11 cellular contexts compared by ENCODE assay signal in the genomic region with DNA sequence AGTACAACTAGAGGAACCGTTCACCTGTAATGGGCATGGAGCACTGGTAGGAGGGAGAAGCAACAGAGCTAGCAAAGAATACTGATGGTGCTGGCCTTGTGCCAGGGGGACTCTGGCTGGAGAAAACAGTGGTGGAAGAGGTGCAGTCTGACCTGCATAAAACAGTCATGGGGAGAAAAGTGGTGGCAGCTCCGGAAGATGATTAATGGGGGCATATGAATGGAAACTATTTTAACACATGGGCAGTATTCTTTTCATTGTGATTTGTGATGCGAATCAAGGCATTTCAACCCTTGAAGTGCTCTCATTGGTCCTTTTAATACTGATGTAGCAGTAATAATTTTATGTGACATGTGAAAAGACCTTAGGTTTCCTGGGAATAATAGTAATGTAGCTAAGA.
DNase-seq lines count a peak whose midpoint lies in the region; ATAC-seq and TF ChIP-seq lines count a peak whose summit lies in the region.
"Had no signal": no experiment of that assay in that cellular context is flagged by ENCODE, and none has a peak within 500 bp of the region (broad histone marks: within the 10 kb centered on the region; RNA-seq: fewer than 3 reads in every experiment).

No MANE protein-coding gene starts in this region.

- intact Hi-C loops in activated CD8-positive, alpha-beta T cell treated with anti-CD3 and anti-CD28 coated beads for 36 hours (cut with micrococcal nuclease): no loop called here

- CTCF ChIA-PET in activated CD8-positive, alpha-beta T cell treated with anti-CD3 and anti-CD28 coated beads for 36 hours (lab: Charles Lee): interaction anchor here (1.0 kb wide), 1 partner anchor 159 kb away, joined by 3 read pairs; no protein-coding TSS in a partner anchor
- CTCF ChIA-PET in activated CD8-positive, alpha-beta T cell treated with anti-CD3 and anti-CD28 coated beads, Interleukin-2, amount 10 ng/mL, durations not matched to agents 7 days and 5 days (lab: Charles Lee): no interaction called here

- H3K4me1 ChIP-seq in OCI-LY1 (ENCODE audit: insufficient read depth, low read length, severe bottlenecking): peaks cover 15% of the 10 kb centered on the region
- peaks cover 3% of the 10 kb centered on the region for H3K4me1 ChIP-seq in endodermal cell (ENCODE audit: control insufficient read depth, insufficient read depth, low read length)
- peaks cover 30% of the 10 kb centered on the region for H3K4me1 ChIP-seq in skeletal muscle satellite cell (ENCODE audit: control insufficient read depth, insufficient read depth, low read length)

- no peak overlapping the region for H3K9ac ChIP-seq in OCI-LY1 (ENCODE audit: low read length)
- no peak overlapping the region for H3K9ac ChIP-seq in endodermal cell (ENCODE audit: extremely low read depth, low read length, poor library complexity, severe bottlenecking)
- peak overlapping the region; percentile 4 for H3K9ac ChIP-seq in skeletal muscle satellite cell (ENCODE audit: low read depth, low read length)

- H4K20me1 ChIP-seq in OCI-LY1 (ENCODE audit: insufficient read depth, low read length): no peaks in the 10 kb centered on the region

- H3K4me3 ChIP-seq in OCI-LY1 (ENCODE audit: low read depth, low read length, poor library complexity, severe bottlenecking): no peak overlapping the region
- no peak overlapping the region for H3K4me3 ChIP-seq in endodermal cell (ENCODE audit: low read length)
- H3K4me3 ChIP-seq in skeletal muscle satellite cell (ENCODE audit: low read length): peak overlapping the region; percentile 8

- no peaks in the 10 kb centered on the region for H3K36me3 Mint-ChIP-seq in activated CD8-positive, alpha-beta T cell treated with anti-CD3 and anti-CD28 coated beads for 36 hours (ENCODE audit: low read depth)
- H3K36me3 Mint-ChIP-seq in activated CD8-positive, alpha-beta T cell treated with anti-CD3 and anti-CD28 coated beads, Interleukin-2, amount 10 ng/mL, durations not matched to agents 7 days and 5 days (ENCODE audit: low read depth): no peaks in the 10 kb centered on the region
- H3K36me3 Mint-ChIP-seq in endodermal cell (ENCODE audit: low read depth) (no peaks in the 10 kb centered on the region), progenitor cell of endocrine pancreas (ENCODE audit: insufficient read depth) (peaks cover 5% of the 10 kb centered on the region)

- no peak for ATAC-seq in activated CD8-positive, alpha-beta T cell treated with anti-CD3 and anti-CD28 coated beads for 36 hours
- no peak for ATAC-seq in activated CD8-positive, alpha-beta T cell treated with anti-CD3 and anti-CD28 coated beads, Interleukin-2, amount 10 ng/mL, durations not matched to agents 7 days and 5 days

- DNase-seq in activated CD8-positive, alpha-beta T cell treated with anti-CD3 and anti-CD28 coated beads for 36 hours: peak; percentile 3
- DNase-seq in activated CD8-positive, alpha-beta T cell treated with anti-CD3 and anti-CD28 coated beads, Interleukin-2, amount 10 ng/mL, durations not matched to agents 7 days and 5 days: no peak
- no peak for DNase-seq in endodermal cell
- DNase-seq in progenitor cell of endocrine pancreas (ENCODE audit: low spot score, unreplicated experiment): no peak
- no peak for DNase-seq in NK-92 (lab: John Stamatoyannopoulos, UW; ENCODE audit: unreplicated experiment)
- DNase-seq in HCEC 1CT: no peak
- DNase-seq: activated gamma-delta T cell, NCI-H774, occipital lobe had no signal

- H3K36me3 ChIP-seq in OCI-LY1 (ENCODE audit: insufficient read depth, low read length) (no peaks in the 10 kb centered on the region), endodermal cell (ENCODE audit: control insufficient read depth, insufficient read depth, low read length) (no peaks in the 10 kb centered on the region), skeletal muscle satellite cell (ENCODE audit: insufficient read depth, low read length) (peaks cover 34% of the 10 kb centered on the region)

- no peaks in the 10 kb centered on the region; the same call in 1 of the 2 replicates for H3F3A ChIP-seq in OCI-LY1 (ENCODE audit: insufficient read depth, low read length)

- H3K27me3 Mint-ChIP-seq in activated CD8-positive, alpha-beta T cell treated with anti-CD3 and anti-CD28 coated beads for 36 hours: no peaks in the 10 kb centered on the region
- no peaks in the 10 kb centered on the region for H3K27me3 Mint-ChIP-seq in activated CD8-positive, alpha-beta T cell treated with anti-CD3 and anti-CD28 coated beads, Interleukin-2, amount 10 ng/mL, durations not matched to agents 7 days and 5 days (ENCODE audit: low read depth)
- H3K27me3 Mint-ChIP-seq in endodermal cell (ENCODE audit: insufficient read depth) (no peaks in the 10 kb centered on the region), progenitor cell of endocrine pancreas (no peaks in the 10 kb centered on the region)

- H3K9me3 Mint-ChIP-seq in activated CD8-positive, alpha-beta T cell treated with anti-CD3 and anti-CD28 coated beads for 36 hours: no peaks in the 10 kb centered on the region
- no peaks in the 10 kb centered on the region for H3K9me3 Mint-ChIP-seq in activated CD8-positive, alpha-beta T cell treated with anti-CD3 and anti-CD28 coated beads, Interleukin-2, amount 10 ng/mL, durations not matched to agents 7 days and 5 days (ENCODE audit: insufficient read depth)
- H3K9me3 Mint-ChIP-seq in endodermal cell (no peaks in the 10 kb centered on the region), progenitor cell of endocrine pancreas (ENCODE audit: low read depth) (no peaks in the 10 kb centered on the region)

- H3K27me3 ChIP-seq in OCI-LY1 (ENCODE audit: insufficient read depth, low read length) (no peaks in the 10 kb centered on the region), endodermal cell (ENCODE audit: control insufficient read depth, insufficient read depth, low read length, poor library complexity, severe bottlenecking) (peaks cover 5% of the 10 kb centered on the region), skeletal muscle satellite cell (ENCODE audit: control insufficient read depth, insufficient read depth, low read length) (no peaks in the 10 kb centered on the region)

- H3K27ac ChIP-seq in OCI-LY1 (ENCODE audit: low read depth, low read length, poor library complexity, severe bottlenecking) (no peak overlapping the region), endodermal cell (ENCODE audit: low read depth, low read length) (peak overlapping the region; percentile 31)

- POLR2A ChIA-PET in activated CD8-positive, alpha-beta T cell treated with anti-CD3 and anti-CD28 coated beads for 36 hours (lab: Charles Lee): no interaction called here
- POLR2A ChIA-PET in activated CD8-positive, alpha-beta T cell treated with anti-CD3 and anti-CD28 coated beads, Interleukin-2, amount 10 ng/mL, durations not matched to agents 7 days and 5 days (lab: Charles Lee): no interaction called here

- no peak for TF ChIP-seq CTCF in activated CD8-positive, alpha-beta T cell treated with anti-CD3 and anti-CD28 coated beads for 36 hours (IDR thresholded peaks at IDR 0.05)
- TF ChIP-seq CTCF in OCI-LY1 (IDR thresholded peaks at IDR 0.05; ENCODE audit: low read length): no peak
- no peak for TF ChIP-seq CTCF in endodermal cell (conservative IDR thresholded peaks at IDR 0.05)
- TF ChIP-seq CTCF in progenitor cell of endocrine pancreas (IDR thresholded peaks at IDR 0.05; ENCODE audit: unreplicated experiment): no peak

- H3K4me2 ChIP-seq in OCI-LY1 (ENCODE audit: low read length) (peak overlapping the region; percentile 32; the same call in 1 of the 2 replicates), skeletal muscle satellite cell (ENCODE audit: low read length) (peak overlapping the region; percentile 39)

- WGBS in endodermal cell (ENCODE audit: insufficient coverage in 1 of 2, insufficient read length in 1 of 2), 2 experiments: 90 to 91% methylated on average over 3 of the region's 3 CpGs

- H3K9me3 ChIP-seq in OCI-LY1 (ENCODE audit: low read length): no peaks in the 10 kb centered on the region
- H3K9me3 ChIP-seq in endodermal cell (ENCODE audit: control insufficient read depth, low read length): no peaks in the 10 kb centered on the region
- H3K9me3 ChIP-seq in skeletal muscle satellite cell (replicated peaks; ENCODE audit: low read length): no peaks in the 10 kb centered on the region

- no peak overlapping the region for H3K4me3 Mint-ChIP-seq in activated CD8-positive, alpha-beta T cell treated with anti-CD3 and anti-CD28 coated beads for 36 hours
- H3K4me3 Mint-ChIP-seq in activated CD8-positive, alpha-beta T cell treated with anti-CD3 and anti-CD28 coated beads, Interleukin-2, amount 10 ng/mL, durations not matched to agents 7 days and 5 days: no peak overlapping the region
- H3K4me3 Mint-ChIP-seq in endodermal cell (no peak overlapping the region), progenitor cell of endocrine pancreas (ENCODE audit: low read depth) (no peak overlapping the region)

- H3K4me1 Mint-ChIP-seq in activated CD8-positive, alpha-beta T cell treated with anti-CD3 and anti-CD28 coated beads for 36 hours (ENCODE audit: low read depth): no peaks in the 10 kb centered on the region
- H3K4me1 Mint-ChIP-seq in activated CD8-positive, alpha-beta T cell treated with anti-CD3 and anti-CD28 coated beads, Interleukin-2, amount 10 ng/mL, durations not matched to agents 7 days and 5 days (ENCODE audit: low read depth): no peaks in the 10 kb centered on the region
- H3K4me1 Mint-ChIP-seq in endodermal cell (peaks cover 35% of the 10 kb centered on the region), progenitor cell of endocrine pancreas (ENCODE audit: low read depth) (peaks cover 3% of the 10 kb centered on the region)

- H2AFZ ChIP-seq in OCI-LY1 (ENCODE audit: low read length): no peak overlapping the region

- H3K79me2 ChIP-seq in OCI-LY1 (ENCODE audit: insufficient read depth, low read length): no peaks in the 10 kb centered on the region

- H3K27ac Mint-ChIP-seq in activated CD8-positive, alpha-beta T cell treated with anti-CD3 and anti-CD28 coated beads for 36 hours: no peak overlapping the region
- no peak overlapping the region for H3K27ac Mint-ChIP-seq in activated CD8-positive, alpha-beta T cell treated with anti-CD3 and anti-CD28 coated beads, Interleukin-2, amount 10 ng/mL, durations not matched to agents 7 days and 5 days
- H3K27ac Mint-ChIP-seq in endodermal cell (no peak overlapping the region), progenitor cell of endocrine pancreas (no peak overlapping the region)

- 0 out of 2 replicates have a peak, but pooled peaks cover 3% of the 10 kb centered on the region for H3K9me2 ChIP-seq in OCI-LY1 (ENCODE audit: low read depth, low read length)
